Comparison of ENCODE assay signal across 1 cellular context in the genomic region with DNA sequence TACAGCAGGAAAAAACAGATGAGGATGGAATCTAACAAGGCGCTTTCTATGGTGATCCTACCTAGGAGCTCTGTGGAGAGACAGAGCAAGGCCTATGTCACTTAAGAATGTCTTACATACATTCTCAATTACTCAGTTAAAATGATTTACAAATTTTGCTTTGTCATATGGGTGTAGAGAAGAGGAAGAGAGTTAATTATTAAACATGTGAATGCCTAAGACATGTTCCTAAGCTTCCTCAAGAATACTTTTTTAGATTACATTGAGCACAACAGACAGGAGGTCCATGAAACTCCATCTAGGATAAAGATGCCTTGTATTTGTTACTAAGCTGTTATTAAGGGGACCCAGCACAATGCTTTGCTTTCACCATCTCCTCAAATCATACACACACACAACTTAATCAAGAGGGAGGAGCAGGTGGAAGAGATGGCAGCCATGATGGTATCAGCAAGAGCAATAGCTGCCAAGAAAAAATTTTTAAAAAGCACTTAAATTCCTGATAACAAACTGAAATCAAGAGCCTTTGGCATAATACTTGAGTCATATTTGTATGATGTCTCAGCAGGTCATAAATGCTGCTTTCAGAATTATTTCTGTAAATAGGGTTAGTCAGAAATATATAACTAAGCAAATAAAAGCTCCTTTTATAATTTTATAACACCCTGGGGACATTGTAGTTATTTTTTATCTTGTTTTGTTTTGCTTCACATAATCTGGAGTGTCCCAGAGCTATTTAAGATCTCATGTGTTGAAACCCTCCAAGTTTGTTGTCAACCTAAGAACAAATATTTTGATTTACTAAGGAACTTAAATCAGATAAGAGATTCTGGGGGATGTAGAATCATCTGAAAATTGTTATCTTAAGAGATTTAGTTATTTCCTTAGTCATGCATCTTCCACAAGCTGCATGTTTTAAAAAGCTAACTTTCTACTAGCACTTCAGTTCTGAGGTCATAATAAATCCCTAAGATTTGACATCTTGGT.
TF ChIP-seq lines count a peak whose summit lies in the region.

No MANE protein-coding gene starts in this region.

TF ChIP-seq in HEK293, 187 proteins besides CTCF, POLR2A, EP300 and RAD21 (continued from another document):
- TF ChIP-seq, protein P1, sequence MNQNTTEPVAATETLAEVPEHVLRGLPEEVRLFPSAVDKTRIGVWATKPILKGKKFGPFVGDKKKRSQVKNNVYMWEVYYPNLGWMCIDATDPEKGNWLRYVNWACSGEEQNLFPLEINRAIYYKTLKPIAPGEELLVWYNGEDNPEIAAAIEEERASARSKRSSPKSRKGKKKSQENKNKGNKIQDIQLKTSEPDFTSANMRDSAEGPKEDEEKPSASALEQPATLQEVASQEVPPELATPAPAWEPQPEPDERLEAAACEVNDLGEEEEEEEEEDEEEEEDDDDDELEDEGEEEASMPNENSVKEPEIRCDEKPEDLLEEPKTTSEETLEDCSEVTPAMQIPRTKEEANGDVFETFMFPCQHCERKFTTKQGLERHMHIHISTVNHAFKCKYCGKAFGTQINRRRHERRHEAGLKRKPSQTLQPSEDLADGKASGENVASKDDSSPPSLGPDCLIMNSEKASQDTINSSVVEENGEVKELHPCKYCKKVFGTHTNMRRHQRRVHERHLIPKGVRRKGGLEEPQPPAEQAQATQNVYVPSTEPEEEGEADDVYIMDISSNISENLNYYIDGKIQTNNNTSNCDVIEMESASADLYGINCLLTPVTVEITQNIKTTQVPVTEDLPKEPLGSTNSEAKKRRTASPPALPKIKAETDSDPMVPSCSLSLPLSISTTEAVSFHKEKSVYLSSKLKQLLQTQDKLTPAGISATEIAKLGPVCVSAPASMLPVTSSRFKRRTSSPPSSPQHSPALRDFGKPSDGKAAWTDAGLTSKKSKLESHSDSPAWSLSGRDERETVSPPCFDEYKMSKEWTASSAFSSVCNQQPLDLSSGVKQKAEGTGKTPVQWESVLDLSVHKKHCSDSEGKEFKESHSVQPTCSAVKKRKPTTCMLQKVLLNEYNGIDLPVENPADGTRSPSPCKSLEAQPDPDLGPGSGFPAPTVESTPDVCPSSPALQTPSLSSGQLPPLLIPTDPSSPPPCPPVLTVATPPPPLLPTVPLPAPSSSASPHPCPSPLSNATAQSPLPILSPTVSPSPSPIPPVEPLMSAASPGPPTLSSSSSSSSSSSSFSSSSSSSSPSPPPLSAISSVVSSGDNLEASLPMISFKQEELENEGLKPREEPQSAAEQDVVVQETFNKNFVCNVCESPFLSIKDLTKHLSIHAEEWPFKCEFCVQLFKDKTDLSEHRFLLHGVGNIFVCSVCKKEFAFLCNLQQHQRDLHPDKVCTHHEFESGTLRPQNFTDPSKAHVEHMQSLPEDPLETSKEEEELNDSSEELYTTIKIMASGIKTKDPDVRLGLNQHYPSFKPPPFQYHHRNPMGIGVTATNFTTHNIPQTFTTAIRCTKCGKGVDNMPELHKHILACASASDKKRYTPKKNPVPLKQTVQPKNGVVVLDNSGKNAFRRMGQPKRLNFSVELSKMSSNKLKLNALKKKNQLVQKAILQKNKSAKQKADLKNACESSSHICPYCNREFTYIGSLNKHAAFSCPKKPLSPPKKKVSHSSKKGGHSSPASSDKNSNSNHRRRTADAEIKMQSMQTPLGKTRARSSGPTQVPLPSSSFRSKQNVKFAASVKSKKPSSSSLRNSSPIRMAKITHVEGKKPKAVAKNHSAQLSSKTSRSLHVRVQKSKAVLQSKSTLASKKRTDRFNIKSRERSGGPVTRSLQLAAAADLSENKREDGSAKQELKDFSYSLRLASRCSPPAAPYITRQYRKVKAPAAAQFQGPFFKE (tag by site-specific recombination; IDR thresholded peaks at IDR 0.05; ENCODE audit: borderline replicate concordance): no peak
- TF ChIP-seq ZXDB (tag by site-specific recombination; IDR thresholded peaks at IDR 0.05): peak; percentile 26; the same call in 1 of the 2 replicates
- no peak for TF ChIP-seq ZBTB17 (tag by site-specific recombination; IDR thresholded peaks at IDR 0.05)
- 0 out of 2 replicates have a peak, but pooled peaks have one; percentile 29 for TF ChIP-seq YY1 (tag by site-specific recombination; IDR thresholded peaks at IDR 0.05)
- TF ChIP-seq KLF16 (tag by site-specific recombination; IDR thresholded peaks at IDR 0.05): no peak
- no peak for TF ChIP-seq RBAK (tag by site-specific recombination; IDR thresholded peaks at IDR 0.05)
- TF ChIP-seq ZSCAN16 (tag by site-specific recombination; IDR thresholded peaks at IDR 0.05): no peak
- TF ChIP-seq ZNF626 (tag by site-specific recombination; IDR thresholded peaks at IDR 0.05): no peak
- no peak for TF ChIP-seq ZNF585B (tag by site-specific recombination; IDR thresholded peaks at IDR 0.05)
- TF ChIP-seq GFI1B (tag by site-specific recombination; IDR thresholded peaks at IDR 0.05): no peak
- no peak for TF ChIP-seq ZNF121 (tag by site-specific recombination; IDR thresholded peaks at IDR 0.05)
- no peak for TF ChIP-seq ZNF335 (tag by site-specific recombination; conservative IDR thresholded peaks at IDR 0.05)
- TF ChIP-seq WT1 (tag by site-specific recombination; IDR thresholded peaks at IDR 0.05): no peak
- TF ChIP-seq, protein P2, sequence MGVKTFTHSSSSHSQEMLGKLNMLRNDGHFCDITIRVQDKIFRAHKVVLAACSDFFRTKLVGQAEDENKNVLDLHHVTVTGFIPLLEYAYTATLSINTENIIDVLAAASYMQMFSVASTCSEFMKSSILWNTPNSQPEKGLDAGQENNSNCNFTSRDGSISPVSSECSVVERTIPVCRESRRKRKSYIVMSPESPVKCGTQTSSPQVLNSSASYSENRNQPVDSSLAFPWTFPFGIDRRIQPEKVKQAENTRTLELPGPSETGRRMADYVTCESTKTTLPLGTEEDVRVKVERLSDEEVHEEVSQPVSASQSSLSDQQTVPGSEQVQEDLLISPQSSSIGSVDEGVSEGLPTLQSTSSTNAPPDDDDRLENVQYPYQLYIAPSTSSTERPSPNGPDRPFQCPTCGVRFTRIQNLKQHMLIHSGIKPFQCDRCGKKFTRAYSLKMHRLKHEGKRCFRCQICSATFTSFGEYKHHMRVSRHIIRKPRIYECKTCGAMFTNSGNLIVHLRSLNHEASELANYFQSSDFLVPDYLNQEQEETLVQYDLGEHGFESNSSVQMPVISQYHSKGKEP (tag by site-specific recombination; IDR thresholded peaks at IDR 0.05): no peak
- TF ChIP-seq ZNF530 (tag by site-specific recombination; IDR thresholded peaks at IDR 0.05; ENCODE audit: low read depth): no peak
- no peak for TF ChIP-seq ZFP3 (tag by site-specific recombination; IDR thresholded peaks at IDR 0.05; ENCODE audit: low read depth)
- TF ChIP-seq ZNF433 (tag by site-specific recombination; IDR thresholded peaks at IDR 0.05; ENCODE audit: low read depth): no peak
- TF ChIP-seq ZNF843 (tag by site-specific recombination; IDR thresholded peaks at IDR 0.05): peak; percentile 17; the same call in 1 of the 2 replicates
- TF ChIP-seq ZNF791 (tag by site-specific recombination; IDR thresholded peaks at IDR 0.05): no peak
- no peak for TF ChIP-seq ZNF558 (tag by site-specific recombination; IDR thresholded peaks at IDR 0.05)
- TF ChIP-seq ZNF473 (tag by site-specific recombination; IDR thresholded peaks at IDR 0.05): no peak
- no peak for TF ChIP-seq ZNF146 (tag by site-specific recombination; IDR thresholded peaks at IDR 0.05)
- TF ChIP-seq, protein P3, sequence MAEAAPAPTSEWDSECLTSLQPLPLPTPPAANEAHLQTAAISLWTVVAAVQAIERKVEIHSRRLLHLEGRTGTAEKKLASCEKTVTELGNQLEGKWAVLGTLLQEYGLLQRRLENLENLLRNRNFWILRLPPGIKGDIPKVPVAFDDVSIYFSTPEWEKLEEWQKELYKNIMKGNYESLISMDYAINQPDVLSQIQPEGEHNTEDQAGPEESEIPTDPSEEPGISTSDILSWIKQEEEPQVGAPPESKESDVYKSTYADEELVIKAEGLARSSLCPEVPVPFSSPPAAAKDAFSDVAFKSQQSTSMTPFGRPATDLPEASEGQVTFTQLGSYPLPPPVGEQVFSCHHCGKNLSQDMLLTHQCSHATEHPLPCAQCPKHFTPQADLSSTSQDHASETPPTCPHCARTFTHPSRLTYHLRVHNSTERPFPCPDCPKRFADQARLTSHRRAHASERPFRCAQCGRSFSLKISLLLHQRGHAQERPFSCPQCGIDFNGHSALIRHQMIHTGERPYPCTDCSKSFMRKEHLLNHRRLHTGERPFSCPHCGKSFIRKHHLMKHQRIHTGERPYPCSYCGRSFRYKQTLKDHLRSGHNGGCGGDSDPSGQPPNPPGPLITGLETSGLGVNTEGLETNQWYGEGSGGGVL (tag by site-specific recombination; IDR thresholded peaks at IDR 0.05): peak; percentile 16; the same call in 1 of the 2 replicates
- TF ChIP-seq KLF10 (tag by site-specific recombination; IDR thresholded peaks at IDR 0.05): peak; percentile 29; the same call in 1 of the 2 replicates
- TF ChIP-seq BCL11A (tag by site-specific recombination; IDR thresholded peaks at IDR 0.05; ENCODE audit: low read depth): 0 out of 2 replicates have a peak, but pooled peaks have one; percentile 33
- TF ChIP-seq ZSCAN30 (tag by site-specific recombination; IDR thresholded peaks at IDR 0.05): no peak
- TF ChIP-seq KLF8 (tag by site-specific recombination; IDR thresholded peaks at IDR 0.05): no peak
- TF ChIP-seq, protein P4, sequence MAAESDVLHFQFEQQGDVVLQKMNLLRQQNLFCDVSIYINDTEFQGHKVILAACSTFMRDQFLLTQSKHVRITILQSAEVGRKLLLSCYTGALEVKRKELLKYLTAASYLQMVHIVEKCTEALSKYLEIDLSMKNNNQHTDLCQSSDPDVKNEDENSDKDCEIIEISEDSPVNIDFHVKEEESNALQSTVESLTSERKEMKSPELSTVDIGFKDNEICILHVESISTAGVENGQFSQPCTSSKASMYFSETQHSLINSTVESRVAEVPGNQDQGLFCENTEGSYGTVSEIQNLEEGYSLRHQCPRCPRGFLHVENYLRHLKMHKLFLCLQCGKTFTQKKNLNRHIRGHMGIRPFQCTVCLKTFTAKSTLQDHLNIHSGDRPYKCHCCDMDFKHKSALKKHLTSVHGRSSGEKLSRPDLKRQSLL (tag by site-specific recombination; IDR thresholded peaks at IDR 0.05): no peak
- no peak for TF ChIP-seq ZBTB8A (tag by site-specific recombination; IDR thresholded peaks at IDR 0.05)
- TF ChIP-seq ZNF248 (tag by site-specific recombination; IDR thresholded peaks at IDR 0.05): no peak
- no peak for TF ChIP-seq ZNF571 (tag by site-specific recombination; IDR thresholded peaks at IDR 0.05)
- TF ChIP-seq, protein P5, sequence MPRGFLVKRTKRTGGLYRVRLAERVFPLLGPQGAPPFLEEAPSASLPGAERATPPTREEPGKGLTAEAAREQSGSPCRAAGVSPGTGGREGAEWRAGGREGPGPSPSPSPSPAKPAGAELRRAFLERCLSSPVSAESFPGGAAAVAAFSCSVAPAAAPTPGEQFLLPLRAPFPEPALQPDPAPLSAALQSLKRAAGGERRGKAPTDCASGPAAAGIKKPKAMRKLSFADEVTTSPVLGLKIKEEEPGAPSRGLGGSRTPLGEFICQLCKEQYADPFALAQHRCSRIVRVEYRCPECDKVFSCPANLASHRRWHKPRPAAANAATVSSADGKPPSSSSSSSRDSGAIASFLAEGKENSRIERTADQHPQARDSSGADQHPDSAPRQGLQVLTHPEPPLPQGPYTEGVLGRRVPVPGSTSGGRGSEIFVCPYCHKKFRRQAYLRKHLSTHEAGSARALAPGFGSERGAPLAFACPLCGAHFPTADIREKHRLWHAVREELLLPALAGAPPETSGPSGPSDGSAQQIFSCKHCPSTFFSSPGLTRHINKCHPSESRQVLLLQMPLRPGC (tag by site-specific recombination; IDR thresholded peaks at IDR 0.05): no peak
